Comparison of ENCODE assay signal across 8 cellular contexts in genomic region chr19:35693835-35694599, GRCh38. TPM values are rescaled to one million over a fixed set of nuclear protein-coding genes. Genes with fewer than 3 reads are reported as not detected.
DNase-seq lines count a peak whose midpoint lies in the region; TF ChIP-seq lines count a peak whose summit lies in the region.

No MANE protein-coding gene starts in this region.

- no peaks in the 10 kb centered on the region for H3K9me3 ChIP-seq in uterus

- H3K4me1 ChIP-seq in uterus: no peaks in the 10 kb centered on the region

- no peak for TF ChIP-seq POLR2A in uterus (IDR thresholded peaks at IDR 0.05)

- intact Hi-C loops in posterior vena cava (cut with DNase I) (no loop called here), uterus (cut with DNase I; ENCODE audit: low total_unique reads) (no loop called here)

- DNase-seq in GDM1 (lab: John Stamatoyannopoulos, UW) (peak; percentile 82), HFF-Myc (ENCODE audit: extremely low read depth, low read depth) (peak; percentile 73), NCI-H1092 (lab: John Stamatoyannopoulos, UW) (peak; percentile 82), SK-MEL-5 (ENCODE audit: low read depth, low spot score) (peak; percentile 91), glomerular endothelial cell (ENCODE audit: extremely low read depth, low read depth, low spot score) (peak; percentile 42), posterior vena cava (ENCODE audit: low spot score) (peak; percentile 93), uterus (peak; percentile 80 to 86)
- DNase-seq in activated gamma-delta T cell treated with anti-CD3 and anti-CD28 coated beads, Interleukin-2, amount 50 U/mL, for 16 hours (ENCODE audit: low read depth): peak; percentile 87

- H3K36me3 ChIP-seq in uterus: no peaks in the 10 kb centered on the region

- in situ Hi-C loops in SK-MEL-5 (cut with HindIII; ENCODE audit: low pct_unique_long_range_greater_than_20kb, low sequenced_read_pairs): no loop called here

- H3K4me3 ChIP-seq in HFF-Myc (replicated peaks; ENCODE audit: low read depth, low read length) (no peak overlapping the region), uterus (no peak overlapping the region)

- peak; percentile 99 for TF ChIP-seq CTCF in HFF-Myc (IDR thresholded peaks at IDR 0.05; ENCODE audit: low read depth, low read length, missing control alignments)
- TF ChIP-seq CTCF in uterus (IDR thresholded peaks at IDR 0.05): peak; percentile 96 to 98 (median 97)

- H3K27me3 ChIP-seq in uterus: no peaks in the 10 kb centered on the region

- H3K27ac ChIP-seq in uterus: no peak overlapping the region

RNA-seq across cellular contexts. Expression of gene ZBTB32, which starts 10.3 kb away (rescaled TPM):
- not detected in 2 replicates for total RNA-seq in SK-MEL-5 (2014; rRNA removed; shearing (Covaris generic))
- not detected in 2 replicates for polyA plus RNA-seq in SK-MEL-5 (2015; cell fraction: cytosol; rRNA removed)
- not detected in 2 replicates for polyA plus RNA-seq in SK-MEL-5 (2015; cell fraction: nucleus; rRNA removed)
- not detected in 2 replicates for total RNA-seq in glomerular endothelial cell
- not detected for total RNA-seq in posterior vena cava
- not detected for total RNA-seq in uterus

RNA-seq across cellular contexts. Expression of gene KMT2B, which starts 23.8 kb away (rescaled TPM):
- total RNA-seq in SK-MEL-5 (2014; rRNA removed; shearing (Covaris generic)): 3.7 and 5.9 TPM in 2 replicates
- 30.4 and 33.8 TPM in 2 replicates for polyA plus RNA-seq in SK-MEL-5 (2015; cell fraction: cytosol; rRNA removed)
- polyA plus RNA-seq in SK-MEL-5 (2015; cell fraction: nucleus; rRNA removed): 81.3 and 94.2 TPM in 2 replicates
- total RNA-seq in glomerular endothelial cell (13.0 and 34.4 TPM in 2 replicates), posterior vena cava (10 to 100 TPM; 23.1 to 23.5 TPM), uterus (10 to 100 TPM in 3 of 4 donors, 1 to 10 TPM in 1; 5.0 to 60.8 (median 16.8) TPM)

RNA-seq across cellular contexts. Expression of gene UPK1A, which starts 27.7 kb away (rescaled TPM):
- total RNA-seq in SK-MEL-5 (2014; rRNA removed; shearing (Covaris generic)): not detected in 2 replicates
- 0.12 TPM in 1 of 2 replicates, not detected in the other for polyA plus RNA-seq in SK-MEL-5 (2015; cell fraction: cytosol; rRNA removed)
- not detected in 2 replicates for polyA plus RNA-seq in SK-MEL-5 (2015; cell fraction: nucleus; rRNA removed)
- not detected in 2 replicates for total RNA-seq in glomerular endothelial cell
- under 1 TPM in 1 of 2 donors, not detected in 1; 0.19 TPM for total RNA-seq in posterior vena cava
- total RNA-seq in uterus: under 1 TPM in 1 of 4 donors, not detected in 3; 0.91 TPM

RNA-seq across cellular contexts. Expression of gene COX6B1, which starts 45.9 kb away (rescaled TPM):
- total RNA-seq in SK-MEL-5 (2014; rRNA removed; shearing (Covaris generic)): 568 and 619 TPM in 2 replicates
- 362 and 490 TPM in 2 replicates for polyA plus RNA-seq in SK-MEL-5 (2015; cell fraction: cytosol; rRNA removed)
- polyA plus RNA-seq in SK-MEL-5 (2015; cell fraction: nucleus; rRNA removed): 30.6 and 59.6 TPM in 2 replicates
- 418 and 559 TPM in 2 replicates for total RNA-seq in glomerular endothelial cell
- 100 to 1,000 TPM; 228 to 290 TPM for total RNA-seq in posterior vena cava
- total RNA-seq in uterus: 100 to 1,000 TPM in 3 of 4 donors, 10 to 100 TPM in 1; 47.4 to 344 (median 208) TPM

RNA-seq across cellular contexts. Expression of gene IGFLR1, which starts 48.2 kb away (rescaled TPM):
- 1.5 and 6.9 TPM in 2 replicates for total RNA-seq in SK-MEL-5 (2014; rRNA removed; shearing (Covaris generic))
- polyA plus RNA-seq in SK-MEL-5 (2015; cell fraction: cytosol; rRNA removed): 5.2 and 6.2 TPM in 2 replicates
- polyA plus RNA-seq in SK-MEL-5 (2015; cell fraction: nucleus; rRNA removed): 31.6 and 40.7 TPM in 2 replicates
- 3.2 and 4.3 TPM in 2 replicates for total RNA-seq in glomerular endothelial cell
- 1 to 10 TPM; 4.3 to 9.3 TPM for total RNA-seq in posterior vena cava
- total RNA-seq in uterus: 1 to 10 TPM in 3 of 4 donors, under 1 TPM in 1; 0.77 to 5.3 (median 2.2) TPM

Comparison
In these comparisons a context has a peak if more than half of its experiments do, and no peak if none do; other contexts are left out.
1. DNase-seq: peak in every context shown above with its lines; median percentile 93 in posterior vena cava; 91 in SK-MEL-5; 87 in activated gamma-delta T cell treated with anti-CD3 and anti-CD28 coated beads, Interleukin-2, amount 50 U/mL, for 16 hours; 83 in uterus; 82 in GDM1; 82 in NCI-H1092; 73 in HFF-Myc; 42 in glomerular endothelial cell.